Comparison of ENCODE assay signal across 10 cellular contexts in genomic region chr14:81187832-81188522, GRCh38. TPM values are rescaled to one million over a fixed set of nuclear protein-coding genes. Genes with fewer than 3 reads are reported as not detected.
DNase-seq lines count a peak whose midpoint lies in the region; ATAC-seq and TF ChIP-seq lines count a peak whose summit lies in the region.
"Had no signal": no experiment of that assay in that cellular context is flagged by ENCODE, and none has a peak within 500 bp of the region (broad histone marks: within the 10 kb centered on the region; RNA-seq: fewer than 3 reads in every experiment).

No MANE protein-coding gene starts in this region.

- peaks cover 3% of the 10 kb centered on the region for H3F3A ChIP-seq in neural progenitor cell (ENCODE audit: low read depth)

- no peak overlapping the region for H3K27ac Mint-ChIP-seq in neural progenitor cell

- H3K36me3 ChIP-seq in Karpas-422 (ENCODE audit: insufficient read depth, low read length) (peaks cover 58% of the 10 kb centered on the region), neural progenitor cell (peaks cover 59% of the 10 kb centered on the region)

- no peak overlapping the region for H3K9ac ChIP-seq in Karpas-422 (ENCODE audit: low read length)
- H3K9ac ChIP-seq in neural progenitor cell = no peak overlapping the region

- peak; percentile 89 for ATAC-seq in GM18511 (IDR thresholded peaks at IDR 0.05; ENCODE audit: unreplicated experiment)
- ATAC-seq in GM19455 (IDR thresholded peaks at IDR 0.05; ENCODE audit: unreplicated experiment) = peak; percentile 92
- ATAC-seq in HG02970 (IDR thresholded peaks at IDR 0.05; ENCODE audit: low FRiP score, unreplicated experiment) = peak; percentile 66

- H3K27me3 Mint-ChIP-seq in neural progenitor cell (ENCODE audit: insufficient read depth, low read depth) = peaks cover 2% of the 10 kb centered on the region

- H3K9me2 ChIP-seq in Karpas-422 (replicated peaks; ENCODE audit: insufficient read depth, low read length) = no peaks in the 10 kb centered on the region

- no peak overlapping the region for H3K4me3 Mint-ChIP-seq in neural progenitor cell

- no peaks in the 10 kb centered on the region for H3K9me3 ChIP-seq in Karpas-422 (ENCODE audit: low read length)
- H3K9me3 ChIP-seq in neural progenitor cell (ENCODE audit: low read depth) = no peaks in the 10 kb centered on the region

- DNase-seq in Karpas-422 (no peak), occipital lobe (lab: John Stamatoyannopoulos, UW) (no peak), NCI-H2171 (lab: John Stamatoyannopoulos, UW) (no peak), HT-29 (ENCODE audit: low spot score) (no peak), neural progenitor cell (ENCODE audit: low spot score) (no peak)
- DNase-seq: small intestine had no signal

- H3K4me2 ChIP-seq in Karpas-422 (ENCODE audit: low read depth, low read length, poor library complexity, severe bottlenecking) (no peak overlapping the region), neural progenitor cell (no peak overlapping the region)

- H3K4me1 ChIP-seq in Karpas-422 (ENCODE audit: low read length) = peaks cover 20% of the 10 kb centered on the region
- no peaks in the 10 kb centered on the region for H3K4me1 ChIP-seq in neural progenitor cell

- H3K27me3 ChIP-seq in Karpas-422 (ENCODE audit: low read length) = no peaks in the 10 kb centered on the region
- H3K27me3 ChIP-seq in neural progenitor cell = no peaks in the 10 kb centered on the region

- no peaks in the 10 kb centered on the region for H4K20me1 ChIP-seq in Karpas-422 (ENCODE audit: insufficient read depth, low read depth, low read length)
- H4K20me1 ChIP-seq in neural progenitor cell (ENCODE audit: low read depth) = peaks cover 18% of the 10 kb centered on the region

- H3K4me1 Mint-ChIP-seq in neural progenitor cell = no peaks in the 10 kb centered on the region

- H3K9me3 Mint-ChIP-seq in neural progenitor cell = no peaks in the 10 kb centered on the region

- H2AFZ ChIP-seq in Karpas-422 (ENCODE audit: low read length) (no peak overlapping the region), neural progenitor cell (replicated peaks) (no peak overlapping the region)

- peaks cover 49% of the 10 kb centered on the region for H3K36me3 Mint-ChIP-seq in neural progenitor cell

- TF ChIP-seq CTCF in neural progenitor cell (IDR thresholded peaks at IDR 0.05) = no peak

- H3K4me3 ChIP-seq in Karpas-422 (ENCODE audit: low read length) = no peak overlapping the region
- no peak overlapping the region for H3K4me3 ChIP-seq in neural progenitor cell

- H3K79me2 ChIP-seq in Karpas-422 (ENCODE audit: low read length) = peaks cover 42% of the 10 kb centered on the region
- peaks cover 90% of the 10 kb centered on the region for H3K79me2 ChIP-seq in neural progenitor cell (ENCODE audit: low read depth)

- peak overlapping the region; percentile 5; the same call in 1 of the 2 replicates for H3K27ac ChIP-seq in Karpas-422 (ENCODE audit: low read length)
- H3K27ac ChIP-seq in neural progenitor cell = no peak overlapping the region
- H3K27ac ChIP-seq: C4-2B had no signal

RNA-seq across cellular contexts. Expression of gene GTF2A1, which starts 32.8 kb away (rescaled TPM):
- 27.4 and 29.4 TPM in 2 replicates for total RNA-seq in Karpas-422 (2014; rRNA removed; shearing (Covaris generic); ENCODE audit: low replicate concordance)
- total RNA-seq in occipital lobe (70.7 TPM), neural progenitor cell (ENCODE audit: low replicate concordance) (40.5 and 63.1 TPM in 2 replicates)
- 15.4 and 17.7 TPM in 2 replicates for total RNA-seq in HT-29 (2014; rRNA removed; shearing (Covaris generic))
